ENCODE assay signal across 16 cellular contexts in the genomic region with DNA sequence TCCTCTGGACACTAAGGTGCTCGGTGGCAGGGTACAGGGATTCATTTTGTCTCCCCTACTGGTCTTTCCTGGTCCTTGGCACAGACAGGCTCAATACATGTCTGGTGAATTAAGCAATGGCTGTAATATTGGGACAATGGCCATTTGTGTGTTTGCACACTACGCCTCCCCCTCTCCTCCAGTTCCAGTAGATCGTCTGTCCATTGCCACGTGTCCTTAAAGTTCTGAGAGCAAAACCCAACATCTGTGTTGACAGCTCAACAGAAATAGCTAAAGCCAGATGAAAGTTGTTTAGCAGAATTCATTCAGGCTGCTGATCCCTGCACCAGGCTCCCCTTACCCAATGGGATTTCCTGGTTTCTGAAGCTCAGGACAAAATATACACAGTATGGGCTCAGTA.
DNase-seq lines count a peak whose midpoint lies in the region; ATAC-seq lines count a peak whose summit lies in the region.
"Had no signal": no experiment of that assay in that cellular context is flagged by ENCODE, and none has a peak within 500 bp of the region (broad histone marks: within the 10 kb centered on the region; RNA-seq: fewer than 3 reads in every experiment).

No MANE protein-coding gene starts in this region.

- no peak for ATAC-seq in GM21515 (IDR thresholded peaks at IDR 0.05; ENCODE audit: unreplicated experiment)
- ATAC-seq in GM21717 (IDR thresholded peaks at IDR 0.05; ENCODE audit: unreplicated experiment), result no peak
- ATAC-seq: K562, Right ventricle myocardium inferior had no signal

- DNase-seq in hippocampal formation (lab: John Stamatoyannopoulos, UW), result peak; percentile 37 to 74
- DNase-seq in midbrain (lab: John Stamatoyannopoulos, UW), result peak; percentile 53
- DNase-seq in superior temporal gyrus (ENCODE audit: extremely low spot score), result peak; percentile 84
- no peak for DNase-seq in KBM-7
- DNase-seq in NCI-H2196 treated with DMSO at 0.1 percent for 48 hours (lab: John Stamatoyannopoulos, UW; ENCODE audit: unreplicated experiment), result no peak
- DNase-seq: CD4-positive, alpha-beta memory T cell; DMS153; GDM1; NCI-H1105; NCI-H2081; NK-92 treated with Interleukin-12 subunit alpha and Interleukin-12 subunit beta, amount 100 ng/mL, for 24 hours had no signal

- H3K27ac ChIP-seq in angular gyrus (ENCODE audit: low read depth, low read length), result peak overlapping the region; percentile 65

- in situ Hi-C loops in KBM-7 (cut with MboI; ENCODE audit: low pct_unique_long_range_greater_than_20kb, low sequenced_read_pairs), result no loop called here

Comparison
In these comparisons a context has a peak if more than half of its experiments do, and no peak if none do; other contexts are left out.
1. DNase-seq: peak in hippocampal formation (2 of 2), midbrain (single experiment) and superior temporal gyrus (single experiment); none in KBM-7 (single experiment) and NCI-H2196 treated with DMSO at 0.1 percent for 48 hours (single experiment).